ENCODE assay signal across 8 cellular contexts in genomic region chr6:127341471-127342202, GRCh38. TPM values are rescaled to one million over a fixed set of nuclear protein-coding genes. Genes with fewer than 3 reads are reported as not detected.
DNase-seq lines count a peak whose midpoint lies in the region; ATAC-seq and TF ChIP-seq lines count a peak whose summit lies in the region.

No MANE protein-coding gene starts in this region.

- H3K27me3 ChIP-seq in psoas muscle (ENCODE audit: insufficient read depth in 3 of 3, low read length in 2 of 3) (no peaks in the 10 kb centered on the region), adrenal gland (no peaks in the 10 kb centered on the region)

- no peak for TF ChIP-seq POLR2A in adrenal gland (IDR thresholded peaks at IDR 0.05)

- peaks cover 3% of the 10 kb centered on the region for H3K36me3 Mint-ChIP-seq in progenitor cell of endocrine pancreas (ENCODE audit: insufficient read depth)

- H3K9me3 Mint-ChIP-seq in progenitor cell of endocrine pancreas (ENCODE audit: low read depth) = peaks cover 3% of the 10 kb centered on the region

- no peak overlapping the region for H3K4me3 Mint-ChIP-seq in progenitor cell of endocrine pancreas (ENCODE audit: low read depth)

- in situ Hi-C loops in astrocyte of the spinal cord (cut with HindIII; ENCODE audit: low sequenced_read_pairs) = no loop called here

- H3K4me1 Mint-ChIP-seq in progenitor cell of endocrine pancreas (ENCODE audit: low read depth) = peaks cover 16% of the 10 kb centered on the region

- peaks cover 24% of the 10 kb centered on the region for H3K4me1 ChIP-seq in psoas muscle
- H3K4me1 ChIP-seq in adrenal gland (replicated peaks in 1 of 2) = peaks cover 15 to 31% of the 10 kb centered on the region in 2 donors

- H3K27ac ChIP-seq in psoas muscle = no peak overlapping the region
- no peak overlapping the region for H3K27ac ChIP-seq in adrenal gland

- no peaks in the 10 kb centered on the region for H3K27me3 Mint-ChIP-seq in progenitor cell of endocrine pancreas

- intact Hi-C loops in psoas muscle (cut with DNase I) (loop anchor here (5.0 to 10.0 kb wide), 4 partner anchors 34 to 121 kb away; partner anchors contain the start of gene KIAA0408 (in 1 of the 2)), adrenal gland (cut with DNase I) (no loop called here)

- DNase-seq in astrocyte of the spinal cord (ENCODE audit: low read depth, low spot score) = no peak
- no peak for DNase-seq in psoas muscle
- DNase-seq in effector CD8-positive, alpha-beta T cell (lab: John Stamatoyannopoulos, UW) = no peak
- DNase-seq in adrenal gland = no peak
- no peak for DNase-seq in NK-92 treated with Interleukin-12 subunit alpha and Interleukin-12 subunit beta, amount 100 ng/mL, for 24 hours (lab: John Stamatoyannopoulos, UW)
- DNase-seq in progenitor cell of endocrine pancreas (ENCODE audit: low spot score, unreplicated experiment) = no peak

- H3K36me3 ChIP-seq in psoas muscle (ENCODE audit: insufficient read depth in 1 of 2, low read depth in 1 of 2) (no peaks in the 10 kb centered on the region), adrenal gland (replicated peaks in 1 of 2) (no peaks in the 10 kb centered on the region)

- no peak overlapping the region for H3K27ac Mint-ChIP-seq in progenitor cell of endocrine pancreas

- no peaks in the 10 kb centered on the region for H3K9me3 ChIP-seq in psoas muscle
- H3K9me3 ChIP-seq in adrenal gland (replicated peaks in 1 of 3) = no peaks in the 10 kb centered on the region

- TF ChIP-seq CTCF in astrocyte of the spinal cord (IDR thresholded peaks at IDR 0.05; ENCODE audit: low read depth, low read length) = no peak
- no peak for TF ChIP-seq CTCF in psoas muscle (IDR thresholded peaks at IDR 0.05)
- TF ChIP-seq CTCF in adrenal gland (IDR thresholded peaks at IDR 0.05) = no peak
- no peak for TF ChIP-seq CTCF in progenitor cell of endocrine pancreas (IDR thresholded peaks at IDR 0.05; ENCODE audit: unreplicated experiment)

- WGBS in psoas muscle, 3 donors = 57 to 67% (median 60%) methylated on average over 9 of the region's 9 CpGs
- 80 to 86% (median 84%) methylated on average over 9 of the region's 9 CpGs for WGBS in adrenal gland, 4 donors

- ATAC-seq in GM18909 (IDR thresholded peaks at IDR 0.05; ENCODE audit: poor library complexity, unreplicated experiment) (peak; percentile 42), HG03095 (IDR thresholded peaks at IDR 0.05; ENCODE audit: unreplicated experiment) (peak; percentile 36), psoas muscle (no peak)

- peak overlapping the region; percentile 88 for H3K4me3 ChIP-seq in astrocyte of the spinal cord (ENCODE audit: low read depth, low read length)
- H3K4me3 ChIP-seq in psoas muscle = peak overlapping the region; percentile 82
- H3K4me3 ChIP-seq in adrenal gland = peak overlapping the region in 1 of 4 donors; percentile 67

RNA-seq across cellular contexts. Expression of gene ECHDC1, which starts 1.8 kb away (rescaled TPM):
- total RNA-seq in psoas muscle (10 to 100 TPM; 29.9 to 36.9 (median 33.5) TPM), adrenal gland (10 to 100 TPM; 29.6 to 98.7 (median 38.4) TPM), progenitor cell of endocrine pancreas (60.3 and 62.0 TPM in 2 replicates)
- polyA plus RNA-seq in psoas muscle (10 to 100 TPM; 31.2 to 70.6 (median 48.4) TPM), adrenal gland (10 to 100 TPM; 25.0 to 77.4 (median 26.4) TPM)

Comparison
In these comparisons a context has a peak if more than half of its experiments do, and no peak if none do; other contexts are left out.
1. ATAC-seq: peak in GM18909 (single experiment) and HG03095 (single experiment); none in psoas muscle (0 of 4).
2. intact Hi-C loops: an anchor here in psoas muscle (5.0 to 10.0 kb wide); none called in adrenal gland.